In genomic region chr2:96739633-96740428, GRCh38 we compare ENCODE assay signal across 8 cellular contexts. TPM values are rescaled to one million over a fixed set of nuclear protein-coding genes. Genes with fewer than 3 reads are reported as not detected.
DNase-seq lines count a peak whose midpoint lies in the region; ATAC-seq and TF ChIP-seq lines count a peak whose summit lies in the region.

LMAN2L (minus strand) TSS chr2:96740064; CDS start chr2:96740040, 24 bp downstream.

- DNase-seq in CD8-positive, alpha-beta T cell, result peak; percentile 92 to 99 (median 94)
- peak; percentile 86 for DNase-seq in HS-27A (ENCODE audit: low read depth)
- peak; percentile 86 for DNase-seq in NK-92 (lab: John Stamatoyannopoulos, UW; ENCODE audit: unreplicated experiment)
- peak; percentile 94 for DNase-seq in activated CD8-positive, alpha-beta memory T cell treated with anti-CD3 and anti-CD28 coated beads for 24 hours
- DNase-seq in effector CD8-positive, alpha-beta T cell (lab: John Stamatoyannopoulos, UW), result peak; percentile 97
- peak; percentile 97 for DNase-seq in lung microvascular endothelial cell (ENCODE audit: low read depth in 2 of 2)
- DNase-seq in stimulated activated CD4-positive, alpha-beta T cell treated with anti-CD3 and anti-CD28 coated beads, TNF-alpha, amount 100 ng/mL, for 48 hours (ENCODE audit: low read depth in 3 of 3), result peak; percentile 90 to 96 (median 96)

- H3K4me3 ChIP-seq in CD8-positive, alpha-beta T cell (ENCODE audit: low read depth, low read length), result peak within 1 kb of the TSS; percentile 60

- intact Hi-C loops in CD8-positive, alpha-beta T cell (cut with DNase I, micrococcal nuclease), result loop anchor here (1.0 to 10.0 kb wide), 14 partner anchors 20 to 475 kb away; partner anchors contain the start of genes CIAO1 (in 2 of the 2), CNNM3 (in 2 of the 2), CNNM4 (in 2 of the 2) and KANSL3 (in 2 of the 2)

- ATAC-seq in CD8-positive, alpha-beta T cell, result peak; percentile 98
- ATAC-seq in GM19467 (IDR thresholded peaks at IDR 0.05; ENCODE audit: unreplicated experiment), result peak; percentile 98

- POLR2A ChIA-PET in CD8-positive, alpha-beta T cell (lab: Charles Lee), result interaction anchor here (0.6 kb wide), 1 partner anchor 75 kb away, joined by 5 read pairs; no protein-coding TSS in a partner anchor

- no peak for TF ChIP-seq CTCF in CD8-positive, alpha-beta T cell (IDR thresholded peaks at IDR 0.05)

- peaks cover 38% of the 10 kb centered on the region for H3K4me1 Mint-ChIP-seq in CD8-positive, alpha-beta T cell (ENCODE audit: low read depth)

- H3K27ac ChIP-seq in CD8-positive, alpha-beta T cell (ENCODE audit: low read depth, low read length), result peak within 1 kb of the TSS; percentile 46

- peaks cover 13% of the 10 kb centered on the region for H3K4me1 ChIP-seq in CD8-positive, alpha-beta T cell (ENCODE audit: insufficient read depth, low read length)

- CTCF ChIA-PET in CD8-positive, alpha-beta T cell (lab: Charles Lee), result interaction anchor here (0.7 to 1.4 kb wide), 4 partner anchors 19 to 136 kb away, joined by 3 to 4 read pairs (median 4); no protein-coding TSS in a partner anchor

- H3K36me3 Mint-ChIP-seq in CD8-positive, alpha-beta T cell, result peaks cover 24% of the 10 kb centered on the region

- no peaks in the 10 kb centered on the region for H3K9me3 Mint-ChIP-seq in CD8-positive, alpha-beta T cell

- H3K4me3 Mint-ChIP-seq in CD8-positive, alpha-beta T cell, result peak within 1 kb of the TSS; percentile 97

- H3K27ac Mint-ChIP-seq in CD8-positive, alpha-beta T cell, result peak within 1 kb of the TSS; percentile 91

- no peaks in the 10 kb centered on the region for H3K9me3 ChIP-seq in CD8-positive, alpha-beta T cell (ENCODE audit: low read length)

- H3K27me3 Mint-ChIP-seq in CD8-positive, alpha-beta T cell (ENCODE audit: low read depth), result no peaks in the 10 kb centered on the region

- H3K36me3 ChIP-seq in CD8-positive, alpha-beta T cell (ENCODE audit: insufficient read depth, low read length), result no peaks in the 10 kb centered on the region

- no peaks in the 10 kb centered on the region for H3K27me3 ChIP-seq in CD8-positive, alpha-beta T cell (ENCODE audit: insufficient read depth, low read length)

RNA-seq across cellular contexts. Expression of gene LMAN2L, which starts in this region (rescaled TPM):
- 1 to 10 TPM; 1.1 to 1.7 TPM for total RNA-seq in CD8-positive, alpha-beta T cell
- 12.4 and 22.2 TPM in 2 replicates for total RNA-seq in lung microvascular endothelial cell

Comparison
In these comparisons a context has a peak if more than half of its experiments do, and no peak if none do; other contexts are left out.
1. Peak in every context shown above with its lines: DNase-seq, ATAC-seq, H3K4me3 ChIP-seq and H3K27ac ChIP-seq.